In the genomic region with DNA sequence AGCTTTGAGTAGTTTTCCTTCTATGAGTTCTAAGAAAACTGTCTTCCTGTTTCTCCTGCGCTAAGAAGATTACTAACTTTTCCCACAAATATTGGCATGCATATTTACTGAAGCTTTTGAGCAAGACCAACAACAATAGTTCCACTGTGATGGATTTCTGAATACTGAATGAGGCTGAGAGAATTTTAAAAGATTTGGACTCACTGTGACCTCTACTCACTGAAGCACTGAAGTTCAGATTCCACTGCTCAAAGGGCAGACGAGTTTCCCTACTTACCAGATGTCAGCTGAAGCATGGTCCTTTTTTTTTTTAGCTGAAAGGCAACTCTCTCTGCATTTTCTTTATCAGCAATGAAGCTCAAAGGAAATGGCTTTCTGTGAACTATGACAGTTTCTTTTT, we compare ENCODE assay signal across 14 cellular contexts.
DNase-seq lines count a peak whose midpoint lies in the region; ATAC-seq and TF ChIP-seq lines count a peak whose summit lies in the region.
"Had no signal": no experiment of that assay in that cellular context is flagged by ENCODE, and none has a peak within 500 bp of the region (broad histone marks: within the 10 kb centered on the region; RNA-seq: fewer than 3 reads in every experiment).

No MANE protein-coding gene starts in this region.

- no peak for TF ChIP-seq CTCF in astrocyte of the cerebellum (IDR thresholded peaks at IDR 0.05; ENCODE audit: low read depth, low read length, missing control alignments)
- no peak for TF ChIP-seq CTCF in left ventricle myocardium inferior (IDR thresholded peaks at IDR 0.05; ENCODE audit: borderline replicate concordance)

- H3K27me3 ChIP-seq in HAP-1 (ENCODE audit: low read depth) = no peaks in the 10 kb centered on the region
- no peaks in the 10 kb centered on the region for H3K27me3 ChIP-seq in left ventricle myocardium inferior (ENCODE audit: low read depth)
- H3K27me3 ChIP-seq in effector memory CD4-positive, alpha-beta T cell (replicated peaks; ENCODE audit: control insufficient read depth, insufficient read depth, low read length, poor library complexity, severe bottlenecking) = no peaks in the 10 kb centered on the region

- H3K4me3 ChIP-seq in HAP-1 = no peak overlapping the region
- no peak overlapping the region for H3K4me3 ChIP-seq in astrocyte of the cerebellum (ENCODE audit: low read depth, low read length)
- H3K4me3 ChIP-seq in left ventricle myocardium inferior = no peak overlapping the region
- no peak overlapping the region for H3K4me3 ChIP-seq in effector memory CD4-positive, alpha-beta T cell (ENCODE audit: insufficient read depth, low read depth, low read length, poor library complexity, severe bottlenecking)

- intact Hi-C loops in left ventricle myocardium inferior (cut with micrococcal nuclease) = no loop called here
- intact Hi-C loops in posterior cingulate gyrus (cut with DNase I) = no loop called here

- ATAC-seq in GM19397 (IDR thresholded peaks at IDR 0.05; ENCODE audit: unreplicated experiment) (no peak), HG03460 (IDR thresholded peaks at IDR 0.05; ENCODE audit: unreplicated experiment) (no peak)

- H3K27ac ChIP-seq in left ventricle myocardium inferior (replicated peaks) = peak overlapping the region; percentile 52
- no peak overlapping the region for H3K27ac ChIP-seq in effector memory CD4-positive, alpha-beta T cell (ENCODE audit: insufficient read depth, low read length, poor library complexity, severe bottlenecking)

- H3K36me3 ChIP-seq in HAP-1 (replicated peaks) (no peaks in the 10 kb centered on the region), left ventricle myocardium inferior (no peaks in the 10 kb centered on the region)
- H3K36me3 ChIP-seq in effector memory CD4-positive, alpha-beta T cell (ENCODE audit: control insufficient read depth, insufficient read depth, low read length) = no peaks in the 10 kb centered on the region

- DNase-seq in HAP-1 (ENCODE audit: low spot score in 2 of 2) = peak; percentile 53 to 91
- peak; percentile 19 for DNase-seq in astrocyte of the cerebellum (ENCODE audit: low read depth)
- no peak for DNase-seq in left ventricle myocardium inferior
- peak; percentile 20 for DNase-seq in retina
- DNase-seq in posterior cingulate gyrus = no peak
- DNase-seq in effector memory CD4-positive, alpha-beta T cell = no peak
- DNase-seq: activated CD4-positive, alpha-beta T cell treated with anti-CD3 and anti-CD28 coated beads, Interleukin-2, amount 50 U/mL, for 1 hour; activated gamma-delta T cell treated with Interleukin-2 at 50 U/mL for 16 hours; glutamatergic neuron; NCI-H1048; NCI-H510A treated with DMSO at 0.1 percent for 48 hours; stimulated activated CD4-positive, alpha-beta T cell treated with anti-CD3 and anti-CD28 coated beads, Interleukin-12 subunit alpha, Interleukin-12 subunit beta, amount 100 ng/mL, for 4 hours had no signal

- in situ Hi-C loops in HAP-1 (cut with MboI; ENCODE audit: low sequenced_read_pairs) = no loop called here
- in situ Hi-C loops in astrocyte of the cerebellum (cut with HindIII; ENCODE audit: low sequenced_read_pairs) = no loop called here

- H3K9me3 ChIP-seq in HAP-1 = no peaks in the 10 kb centered on the region
- H3K9me3 ChIP-seq in left ventricle myocardium inferior (replicated peaks) = no peaks in the 10 kb centered on the region
- H3K9me3 ChIP-seq in effector memory CD4-positive, alpha-beta T cell (ENCODE audit: control insufficient read depth, low read length) = peaks cover 3% of the 10 kb centered on the region

- H3K4me1 ChIP-seq in HAP-1 = peaks cover 13% of the 10 kb centered on the region
- peaks cover 14% of the 10 kb centered on the region for H3K4me1 ChIP-seq in left ventricle myocardium inferior
- no peaks in the 10 kb centered on the region for H3K4me1 ChIP-seq in effector memory CD4-positive, alpha-beta T cell (ENCODE audit: control insufficient read depth, insufficient read depth, low read length, poor library complexity, severe bottlenecking)

Comparison
In these comparisons a context has a peak if more than half of its experiments do, and no peak if none do; other contexts are left out.
1. DNase-seq: peak in HAP-1 (2 of 2), astrocyte of the cerebellum (single experiment) and retina (single experiment); none in left ventricle myocardium inferior (single experiment), posterior cingulate gyrus (0 of 10) and effector memory CD4-positive, alpha-beta T cell (0 of 3).